Comparison of ENCODE assay signal across 21 cellular contexts in the genomic region with DNA sequence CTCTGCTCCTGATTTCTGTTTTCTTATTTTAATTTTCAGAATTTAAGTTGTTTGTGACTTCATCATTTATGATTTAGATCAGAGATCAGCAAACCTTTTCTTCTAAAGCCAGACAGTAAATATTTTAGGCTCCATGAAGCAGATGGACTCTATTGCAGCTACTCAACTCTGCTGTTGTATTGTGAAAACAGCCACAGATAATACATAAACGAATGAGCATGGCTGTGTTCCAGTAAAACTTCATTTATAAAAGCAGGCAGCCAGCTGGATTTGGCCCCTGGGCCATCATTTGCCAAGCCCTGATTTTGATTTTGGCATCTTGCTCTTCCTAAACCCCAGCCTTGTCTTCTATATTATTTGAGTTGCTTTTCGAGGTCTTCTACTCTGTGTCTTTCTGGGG. TPM values are rescaled to one million over a fixed set of nuclear protein-coding genes. Genes with fewer than 3 reads are reported as not detected.
DNase-seq lines count a peak whose midpoint lies in the region; ATAC-seq and TF ChIP-seq lines count a peak whose summit lies in the region.
"Had no signal": no experiment of that assay in that cellular context is flagged by ENCODE, and none has a peak within 500 bp of the region (broad histone marks: within the 10 kb centered on the region; RNA-seq: fewer than 3 reads in every experiment).

No MANE protein-coding gene starts in this region.

- TF ChIP-seq CTCF in AG10803 (conservative IDR thresholded peaks at IDR 0.05; ENCODE audit: low read length): no peak
- no peak for TF ChIP-seq CTCF in brain (conservative IDR thresholded peaks at IDR 0.05)
- TF ChIP-seq CTCF in GM10248 (IDR thresholded peaks at IDR 0.05; ENCODE audit: control extremely low read depth, extremely low read depth, low read depth, missing control alignments): no peak

- no peak overlapping the region for H3K4me3 ChIP-seq in AG10803 (ENCODE audit: low read length)
- H3K4me3 ChIP-seq: A549, GM12878, GM23338 had no signal

- no peaks in the 10 kb centered on the region for H3K9me3 Mint-ChIP-seq in brain
- H3K9me3 Mint-ChIP-seq: GM23338, IgD-negative memory B cell had no signal

- POLR2A ChIA-PET in GM10248 (lab: Yijun Ruan, JAX): no interaction called here

- peak; percentile 36 for DNase-seq in AG10803 (ENCODE audit: low read depth)
- DNase-seq in NCI-H1092 treated with DMSO at 0.1 percent for 48 hours (lab: John Stamatoyannopoulos, UW): peak; percentile 57
- DNase-seq in pons (ENCODE audit: low spot score): peak; percentile 4
- no peak for DNase-seq in GM10248 (ENCODE audit: extremely low spot score)
- DNase-seq: GF-D8, Karpas-422, NCI-H1436 treated with DMSO at 0.1 percent for 48 hours, NCI-H510A treated with DMSO at 0.1 percent for 48 hours, NCI-H774, PC-3, RPMI8226, SHP77 treated with DMSO at 0.1 percent for 48 hours, SK-N-SH had no signal

- ATAC-seq in GM19452 (IDR thresholded peaks at IDR 0.05; ENCODE audit: unreplicated experiment) (no peak), HG02970 (IDR thresholded peaks at IDR 0.05; ENCODE audit: low FRiP score, unreplicated experiment) (no peak)
- ATAC-seq: A549, GM12878, GM23338, HCT116, PC-3 had no signal

- peaks cover 32% of the 10 kb centered on the region for H3K4me1 Mint-ChIP-seq in brain

- H3K27me3 Mint-ChIP-seq in brain: no peaks in the 10 kb centered on the region
- H3K27me3 Mint-ChIP-seq: IgD-negative memory B cell had no signal

- CTCF ChIA-PET in GM10248 (lab: Yijun Ruan, JAX): interaction anchor here (0.8 to 1.3 kb wide), 2 partner anchors 14 to 39 kb away, joined by 3 read pairs; no protein-coding TSS in a partner anchor

- H3K27ac Mint-ChIP-seq in brain: peak overlapping the region in 3 of 5 experiments; percentile 88 to 91 (median 89)
- H3K27ac Mint-ChIP-seq: GM23338 had no signal

- peaks cover 5% of the 10 kb centered on the region for H3K36me3 Mint-ChIP-seq in brain

- peak overlapping the region in 1 of 5 experiments; percentile 32 for H3K4me3 Mint-ChIP-seq in brain
- H3K4me3 Mint-ChIP-seq: GM23338, IgD-negative memory B cell had no signal

RNA-seq across cellular contexts. Expression of a gene that starts 41.2 kb away (rescaled TPM):
- 17.1 TPM for polyA plus RNA-seq in brain (ENCODE audit: insufficient read depth, low read depth, low replicate concordance)
